ENCODE assay signal across 8 cellular contexts in the genomic region with DNA sequence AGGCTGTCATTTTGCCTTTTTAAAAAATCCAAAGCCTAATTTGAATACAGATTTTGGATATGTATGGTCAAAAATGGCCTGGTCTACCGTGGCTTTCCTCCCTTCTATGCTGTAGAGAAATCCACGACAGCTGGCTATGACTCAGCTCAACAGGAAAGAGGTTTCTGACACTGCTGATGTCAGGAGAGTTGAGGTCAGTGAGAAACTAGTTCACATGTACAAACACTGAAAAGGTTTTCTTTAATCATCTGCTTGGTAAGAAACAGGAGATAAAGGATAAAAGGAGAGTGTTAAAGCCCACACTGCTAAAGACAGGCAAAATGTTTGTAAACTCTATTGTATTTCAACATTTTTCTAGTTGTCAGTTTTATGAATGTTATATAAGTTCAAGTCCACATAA.
DNase-seq lines count a peak whose midpoint lies in the region; ATAC-seq and TF ChIP-seq lines count a peak whose summit lies in the region.

No MANE protein-coding gene starts in this region.

- BruUV-seq in A673 (replicated peaks; lab: Mats Ljungman, UMichigan): no TSS peak

- H3K4me3 ChIP-seq in A673 (ENCODE audit: low read depth, low read length, poor library complexity, severe bottlenecking): no peak overlapping the region

- in situ Hi-C loops in SK-MEL-5 (cut with HindIII; ENCODE audit: low pct_unique_long_range_greater_than_20kb, low sequenced_read_pairs): no loop called here

- H3K27me3 Mint-ChIP-seq in naive thymus-derived CD8-positive, alpha-beta T cell: no peaks in the 10 kb centered on the region

- peak; percentile 92 for ATAC-seq in GM18498 (IDR thresholded peaks at IDR 0.05; ENCODE audit: unreplicated experiment)
- peak; percentile 97 for ATAC-seq in HG02885 (IDR thresholded peaks at IDR 0.05; ENCODE audit: poor library complexity, unreplicated experiment)
- ATAC-seq in naive thymus-derived CD8-positive, alpha-beta T cell: peak; percentile 61 to 64

- intact Hi-C loops in A673 (cut with micrococcal nuclease; ENCODE audit: unreplicated experiment): no loop called here

- H3K9me3 Mint-ChIP-seq in naive thymus-derived CD8-positive, alpha-beta T cell: no peaks in the 10 kb centered on the region

- H3K36me3 Mint-ChIP-seq in naive thymus-derived CD8-positive, alpha-beta T cell: peaks cover 0 to 30% (median 0%) of the 10 kb centered on the region in 3 donors

- peak overlapping the region in 7 of 10 donors; percentile 7 to 74 (median 38) for H3K27ac Mint-ChIP-seq in naive thymus-derived CD8-positive, alpha-beta T cell

- DNase-seq in A673 (ENCODE audit: low spot score): peak; percentile 38
- DNase-seq in SK-MEL-5 (ENCODE audit: low read depth, low spot score): peak; percentile 63
- DNase-seq in central memory CD4-positive, alpha-beta T cell: peak; percentile 27
- peak in 2 of 10 donors; percentile 3 to 5 for DNase-seq in naive thymus-derived CD8-positive, alpha-beta T cell
- DNase-seq in NCI-H345 (lab: John Stamatoyannopoulos, UW): no peak
- no peak for DNase-seq in activated CD4-positive, CD25-positive, alpha-beta regulatory T cell (lab: John Stamatoyannopoulos, UW)

- H3K9me3 ChIP-seq in A673 (ENCODE audit: low read depth, low read length, poor library complexity, severe bottlenecking): no peaks in the 10 kb centered on the region

- peaks cover 12% of the 10 kb centered on the region for H3K4me1 ChIP-seq in A673 (ENCODE audit: insufficient read depth, low read length, poor library complexity, severe bottlenecking)

- no peak for TF ChIP-seq CTCF in A673 (conservative IDR thresholded peaks at IDR 0.05; ENCODE audit: low read depth, low read length)

- no peaks in the 10 kb centered on the region for H3K27me3 ChIP-seq in A673 (replicated peaks; ENCODE audit: insufficient read depth, low read depth, low read length, poor library complexity)

- POLR2A ChIA-PET in A673 (lab: Charles Lee; ENCODE audit: low non-redundant PET): no interaction called here
- POLR2A ChIA-PET in naive thymus-derived CD8-positive, alpha-beta T cell (lab: Charles Lee): no interaction called here

- H3K4me1 Mint-ChIP-seq in naive thymus-derived CD8-positive, alpha-beta T cell: peaks cover 17 to 60% (median 38%) of the 10 kb centered on the region in 4 donors

- H3K36me3 ChIP-seq in A673 (ENCODE audit: insufficient read depth, low read length, poor library complexity, severe bottlenecking): no peaks in the 10 kb centered on the region

- CTCF ChIA-PET in A673 (lab: Charles Lee): no interaction called here

- peak overlapping the region in 3 of 10 donors; percentile 14 to 50 (median 42) for H3K4me3 Mint-ChIP-seq in naive thymus-derived CD8-positive, alpha-beta T cell

- no peak overlapping the region for H3K27ac ChIP-seq in A673 (ENCODE audit: low read depth, low read length, poor library complexity, severe bottlenecking)

Comparison
In these comparisons a context has a peak if more than half of its experiments do, and no peak if none do; other contexts are left out.
1. DNase-seq: peak in A673 (single experiment), SK-MEL-5 (single experiment) and central memory CD4-positive, alpha-beta T cell (single experiment); none in NCI-H345 (single experiment) and activated CD4-positive, CD25-positive, alpha-beta regulatory T cell (0 of 4).
2. Peak in every context shown above with its lines, with median percentiles within 50 percentile points of each other: ATAC-seq.